In genomic region chr3:157618075-157618760, GRCh38 we compare ENCODE assay signal across 8 cellular contexts.
DNase-seq lines count a peak whose midpoint lies in the region; ATAC-seq and TF ChIP-seq lines count a peak whose summit lies in the region.

No MANE protein-coding gene starts in this region.

- H3K27me3 ChIP-seq in fibroblast of lung (ENCODE audit: control insufficient read depth, insufficient read depth, low read length) (no peaks in the 10 kb centered on the region), neuron (ENCODE audit: insufficient read depth, low read length) (peaks cover 2% of the 10 kb centered on the region)

- no peak overlapping the region for H2AFZ ChIP-seq in fibroblast of lung (ENCODE audit: low read length)
- H2AFZ ChIP-seq in neuron (ENCODE audit: low read depth, low read length): peak overlapping the region; percentile 8

- H3K4me3 ChIP-seq in fibroblast of lung (replicated peaks in 1 of 4; ENCODE audit: control extremely low read depth in 1 of 4, insufficient read depth in 1 of 4, low read depth in 3 of 4, low read length in 4 of 4) (no peak overlapping the region), neuron (ENCODE audit: low read length) (no peak overlapping the region)

- no peaks in the 10 kb centered on the region for H3K79me2 ChIP-seq in fibroblast of lung (ENCODE audit: control insufficient read depth, insufficient read depth, low read length)

- no peak overlapping the region for H3K9ac ChIP-seq in fibroblast of lung (ENCODE audit: insufficient read depth, low read length)

- ATAC-seq in GM18502 (IDR thresholded peaks at IDR 0.05; ENCODE audit: poor library complexity, unreplicated experiment) (peak; percentile 87), HG02870 (IDR thresholded peaks at IDR 0.05; ENCODE audit: unreplicated experiment) (peak; percentile 73)

- TF ChIP-seq CTCF in fibroblast of lung (conservative IDR thresholded peaks at IDR 0.05 in 1 of 2, IDR thresholded peaks at IDR 0.05 in 1 of 2; ENCODE audit: low read depth in 1 of 2, low read length in 2 of 2): peak; percentile 36 to 61

- no peaks in the 10 kb centered on the region for H3K4me1 ChIP-seq in fibroblast of lung (ENCODE audit: control insufficient read depth, extremely low read depth, insufficient read depth, low read length)
- peaks cover 4% of the 10 kb centered on the region for H3K4me1 ChIP-seq in neuron (ENCODE audit: insufficient read depth, low read length)

- H3K27ac ChIP-seq in fibroblast of lung (ENCODE audit: insufficient read depth, low read length): no peak overlapping the region

- H3K9me3 ChIP-seq in fibroblast of lung (ENCODE audit: control insufficient read depth, insufficient read depth, low read depth, low read length) (no peaks in the 10 kb centered on the region), neuron (ENCODE audit: low read length) (no peaks in the 10 kb centered on the region)

- DNase-seq in AG20443 (ENCODE audit: low spot score): peak; percentile 74
- DNase-seq in NCI-H128 (lab: John Stamatoyannopoulos, UW; ENCODE audit: unreplicated experiment): peak; percentile 61
- DNase-seq in SKM-1 treated with dmso at 0.1 percent for 144 hours (lab: John Stamatoyannopoulos, UW; ENCODE audit: unreplicated experiment): peak; percentile 65
- peak; percentile 79 to 83 for DNase-seq in fibroblast of lung (ENCODE audit: low read depth in 2 of 2)
- no peak for DNase-seq in stimulated activated naive CD4-positive, alpha-beta T cell treated with Interleukin-2 at 50 U/mL for 16 hours (lab: John Stamatoyannopoulos, UW)

- H4K20me1 ChIP-seq in fibroblast of lung (ENCODE audit: control insufficient read depth, extremely low read depth, insufficient read depth, low read length): no peaks in the 10 kb centered on the region

- H3K4me2 ChIP-seq in fibroblast of lung (ENCODE audit: extremely low read depth, insufficient read depth, low read length): no peak overlapping the region

- H3K36me3 ChIP-seq in fibroblast of lung (ENCODE audit: control insufficient read depth, insufficient read depth, low read length): no peaks in the 10 kb centered on the region
- H3K36me3 ChIP-seq in neuron (ENCODE audit: insufficient read depth, low read length): no peaks in the 10 kb centered on the region
